Comparison of ENCODE assay signal across 1 cellular context in genomic region chr9:121226186-121226585, GRCh38.
TF ChIP-seq lines count a peak whose summit lies in the region.

No MANE protein-coding gene starts in this region.

TF ChIP-seq in K562, 482 proteins besides CTCF, POLR2A, EP300 and RAD21 (continued from another document and continues in another):
- TF ChIP-seq FOXP4 (CRISPR knock-in tag; IDR thresholded peaks at IDR 0.05; ENCODE audit: borderline replicate concordance), result no peak
- TF ChIP-seq PRDM10 (IDR thresholded peaks at IDR 0.05; ENCODE audit: partially characterized antibody), result no peak
- no peak for TF ChIP-seq PRMT5 (CRISPR knock-in tag; IDR thresholded peaks at IDR 0.05)
- no peak for TF ChIP-seq NR2F6 (CRISPR knock-in tag; IDR thresholded peaks at IDR 0.05)
- TF ChIP-seq GTF2B (IDR thresholded peaks at IDR 0.05; ENCODE audit: extremely low read depth, insufficient read length), result no peak
- TF ChIP-seq ZNF133 (CRISPR knock-in tag; IDR thresholded peaks at IDR 0.05), result no peak
- TF ChIP-seq ILF3 (IDR thresholded peaks at IDR 0.05; ENCODE audit: borderline replicate concordance), result no peak
- peak; percentile 83 for TF ChIP-seq JUN (IDR thresholded peaks at IDR 0.05; ENCODE audit: borderline replicate concordance, low read depth, low read length)
- TF ChIP-seq JUN (CRISPR knock-in tag; IDR thresholded peaks at IDR 0.05; ENCODE audit: borderline replicate concordance), result no peak
- TF ChIP-seq DEAF1 (CRISPR knock-in tag; IDR thresholded peaks at IDR 0.05), result no peak
- no peak for TF ChIP-seq MTA3 (IDR thresholded peaks at IDR 0.05; ENCODE audit: borderline replicate concordance)
- no peak for TF ChIP-seq HNRNPUL1 (IDR thresholded peaks at IDR 0.05; ENCODE audit: low read length)
- no peak for TF ChIP-seq ZNF174 (CRISPR knock-in tag; IDR thresholded peaks at IDR 0.05)
- no peak for TF ChIP-seq KLF6 (CRISPR knock-in tag; IDR thresholded peaks at IDR 0.05; ENCODE audit: borderline replicate concordance)
- no peak for TF ChIP-seq RNF219 (CRISPR knock-in tag; IDR thresholded peaks at IDR 0.05)
- TF ChIP-seq CHD2 (IDR thresholded peaks at IDR 0.05; ENCODE audit: low read depth, low read length), result no peak
- no peak for TF ChIP-seq TSHZ1 (CRISPR knock-in tag; IDR thresholded peaks at IDR 0.05)
- no peak for TF ChIP-seq NR4A1 (CRISPR knock-in tag; IDR thresholded peaks at IDR 0.05)
- no peak for TF ChIP-seq NR4A1 (tag; IDR thresholded peaks at IDR 0.05)
- no peak for TF ChIP-seq ZBED1 (IDR thresholded peaks at IDR 0.05)
- no peak for TF ChIP-seq SAP30 (IDR thresholded peaks at IDR 0.05; ENCODE audit: borderline replicate concordance, insufficient read depth, low read depth, low read length, poor library complexity, severe bottlenecking)
- TF ChIP-seq FOS (IDR thresholded peaks at IDR 0.05; ENCODE audit: extremely low read depth, insufficient read length), result peak; percentile 35
- no peak for TF ChIP-seq ATF4 (CRISPR knock-in tag; IDR thresholded peaks at IDR 0.05)
- TF ChIP-seq ZNF518B (CRISPR knock-in tag; IDR thresholded peaks at IDR 0.05), result no peak
- TF ChIP-seq NCOA1 (IDR thresholded peaks at IDR 0.05; ENCODE audit: low read depth), result no peak
- TF ChIP-seq MYC (IDR thresholded peaks at IDR 0.05; ENCODE audit: low read depth, low read length), result no peak
- TF ChIP-seq MYC (CRISPR knock-in tag; IDR thresholded peaks at IDR 0.05; ENCODE audit: borderline replicate concordance, low read depth), result no peak
- no peak for TF ChIP-seq MXD1 (CRISPR knock-in tag; IDR thresholded peaks at IDR 0.05; ENCODE audit: borderline replicate concordance, poor library complexity, severe bottlenecking)
- no peak for TF ChIP-seq NFYB (IDR thresholded peaks at IDR 0.05; ENCODE audit: extremely low read depth, insufficient read length)
- TF ChIP-seq SFPQ (IDR thresholded peaks at IDR 0.05; ENCODE audit: low read depth, low read length), result no peak
- no peak for TF ChIP-seq HINFP (tag; conservative IDR thresholded peaks at IDR 0.05; ENCODE audit: low read depth)
- no peak for TF ChIP-seq ELF2 (CRISPR knock-in tag; IDR thresholded peaks at IDR 0.05)
- TF ChIP-seq ZBTB1 (CRISPR knock-in tag; IDR thresholded peaks at IDR 0.05; ENCODE audit: borderline replicate concordance, low read depth), result no peak
- TF ChIP-seq CBX3 (IDR thresholded peaks at IDR 0.05; ENCODE audit: borderline replicate concordance in 1 of 2, low read length in 2 of 2), result no peak
- TF ChIP-seq KLF10 (CRISPR knock-in tag; IDR thresholded peaks at IDR 0.05), result no peak
